In the genomic region with DNA sequence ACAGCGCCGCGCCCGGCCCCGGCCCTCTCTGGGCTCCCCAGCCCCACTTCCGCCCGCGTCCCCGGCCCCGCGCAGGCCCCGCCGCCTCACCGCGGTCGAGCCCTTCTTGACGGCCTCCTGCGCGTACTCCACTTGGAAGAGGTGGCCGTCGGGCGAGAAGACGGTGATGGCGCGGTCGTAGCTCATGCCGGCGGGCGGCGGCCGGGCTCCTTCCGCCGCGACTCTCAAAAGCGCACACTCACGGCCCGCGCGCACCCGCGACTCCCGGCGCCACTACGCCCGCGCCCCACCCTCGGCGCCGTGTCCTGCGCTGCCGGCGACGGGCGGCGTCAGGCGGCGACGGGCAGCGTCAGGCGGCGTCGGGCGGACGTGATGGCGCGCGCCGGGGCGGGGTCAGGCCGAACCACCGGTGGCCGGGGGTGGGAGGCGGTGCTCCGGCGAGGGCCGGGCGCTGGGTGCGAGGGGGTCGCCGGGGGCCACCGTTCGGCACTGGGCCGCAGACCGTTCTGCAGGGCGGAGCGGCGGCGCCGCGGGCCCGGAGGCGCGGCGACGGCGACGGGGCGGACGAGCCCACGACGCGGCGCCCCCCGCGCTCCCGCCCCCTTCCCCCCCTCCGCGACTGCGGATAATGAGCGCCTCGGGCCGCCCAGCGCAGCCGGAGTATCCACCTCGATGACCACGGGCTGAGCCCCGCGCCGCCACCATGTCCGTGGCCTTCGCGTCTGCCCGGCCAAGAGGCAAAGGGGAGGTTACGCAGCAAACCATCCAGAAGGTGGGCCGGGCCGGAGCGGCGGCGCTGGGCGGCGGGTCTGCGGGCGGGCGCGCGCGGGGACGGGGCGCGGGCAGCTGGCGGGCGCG, we compare ENCODE assay signal across 8 cellular contexts. TPM values are rescaled to one million over a fixed set of nuclear protein-coding genes. Genes with fewer than 3 reads are reported as not detected.
DNase-seq lines count a peak whose midpoint lies in the region; ATAC-seq, FAIRE-seq and TF ChIP-seq lines count a peak whose summit lies in the region.

A gene (minus strand): TSS at position 277 of the 858 bp plus-strand sequence. CDS start 91 bp downstream, at position 186.
A gene with protein sequence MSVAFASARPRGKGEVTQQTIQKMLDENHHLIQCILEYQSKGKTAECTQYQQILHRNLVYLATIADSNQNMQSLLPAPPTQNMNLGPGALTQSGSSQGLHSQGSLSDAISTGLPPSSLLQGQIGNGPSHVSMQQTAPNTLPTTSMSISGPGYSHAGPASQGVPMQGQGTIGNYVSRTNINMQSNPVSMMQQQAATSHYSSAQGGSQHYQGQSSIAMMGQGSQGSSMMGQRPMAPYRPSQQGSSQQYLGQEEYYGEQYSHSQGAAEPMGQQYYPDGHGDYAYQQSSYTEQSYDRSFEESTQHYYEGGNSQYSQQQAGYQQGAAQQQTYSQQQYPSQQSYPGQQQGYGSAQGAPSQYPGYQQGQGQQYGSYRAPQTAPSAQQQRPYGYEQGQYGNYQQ (plus strand): TSS at position 652 of the 858 bp plus-strand sequence. CDS start 52 bp downstream, at position 704.

- peak; percentile 100 for FAIRE-seq in HTR-8/SVneo (lab: Jason Lieb, UNC)

- H3K4me1 ChIP-seq in fibroblast of lung (ENCODE audit: control insufficient read depth, extremely low read depth, insufficient read depth, low read length): peaks cover 2% of the 10 kb centered on the region

- peak within 1 kb of the TSS; percentile 96 for H3K27ac Mint-ChIP-seq in activated T-cell treated with anti-CD3 and anti-CD28 coated beads, Interleukin-2, amount 50 U/mL, for 72 hours
- H3K27ac Mint-ChIP-seq in naive thymus-derived CD8-positive, alpha-beta T cell: peak within 1 kb of the TSS; percentile 85 to 97 (median 94)
- peak within 1 kb of the TSS; percentile 96 for H3K27ac Mint-ChIP-seq in stimulated activated naive B cell treated with anti-CD40 and anti-IgM and Interleukin-4, amounts not matched to agents 10 μg/mL and 1 μg/mL and 100 μg/mL, for 72 hours

- H3K9me3 ChIP-seq in fibroblast of lung (ENCODE audit: control insufficient read depth, insufficient read depth, low read depth, low read length): no peaks in the 10 kb centered on the region

- H3K4me3 Mint-ChIP-seq in activated T-cell treated with anti-CD3 and anti-CD28 coated beads, Interleukin-2, amount 50 U/mL, for 72 hours: peak within 1 kb of the TSS; percentile 92 to 96
- peak within 1 kb of the TSS; percentile 81 to 93 (median 89) for H3K4me3 Mint-ChIP-seq in naive thymus-derived CD8-positive, alpha-beta T cell
- H3K4me3 Mint-ChIP-seq in stimulated activated naive B cell treated with anti-CD40 and anti-IgM and Interleukin-4, amounts not matched to agents 10 μg/mL and 1 μg/mL and 100 μg/mL, for 72 hours: peak within 1 kb of the TSS; percentile 90

- H2AFZ ChIP-seq in fibroblast of lung (ENCODE audit: low read length): peak within 1 kb of the TSS; percentile 11

- peak within 1 kb of the TSS; percentile 92 for H3K9ac ChIP-seq in fibroblast of lung (ENCODE audit: insufficient read depth, low read length)

- peaks cover 2% of the 10 kb centered on the region for H4K20me1 ChIP-seq in fibroblast of lung (ENCODE audit: control insufficient read depth, extremely low read depth, insufficient read depth, low read length)

- peaks cover under 1 to 16% of the 10 kb centered on the region in 2 donors for H3K36me3 Mint-ChIP-seq in activated T-cell treated with anti-CD3 and anti-CD28 coated beads, Interleukin-2, amount 50 U/mL, for 72 hours (ENCODE audit: insufficient read depth in 2 of 2)
- peaks cover 0 to 26% (median 4%) of the 10 kb centered on the region in 3 donors for H3K36me3 Mint-ChIP-seq in naive thymus-derived CD8-positive, alpha-beta T cell
- peaks cover 13 to 36% of the 10 kb centered on the region in 2 donors for H3K36me3 Mint-ChIP-seq in stimulated activated naive B cell treated with anti-CD40 and anti-IgM and Interleukin-4, amounts not matched to agents 10 μg/mL and 1 μg/mL and 100 μg/mL, for 72 hours

- no peaks in the 10 kb centered on the region for H3K27me3 ChIP-seq in fibroblast of lung (ENCODE audit: control insufficient read depth, insufficient read depth, low read length)

- H3K27me3 Mint-ChIP-seq in activated T-cell treated with anti-CD3 and anti-CD28 coated beads, Interleukin-2, amount 50 U/mL, for 72 hours (ENCODE audit: low read depth): no peaks in the 10 kb centered on the region
- H3K27me3 Mint-ChIP-seq in naive thymus-derived CD8-positive, alpha-beta T cell: no peaks in the 10 kb centered on the region
- no peaks in the 10 kb centered on the region for H3K27me3 Mint-ChIP-seq in stimulated activated naive B cell treated with anti-CD40 and anti-IgM and Interleukin-4, amounts not matched to agents 10 μg/mL and 1 μg/mL and 100 μg/mL, for 72 hours

- peak within 1 kb of the TSS; percentile 98 for H3K4me2 ChIP-seq in fibroblast of lung (ENCODE audit: extremely low read depth, insufficient read depth, low read length)

- H3K27ac ChIP-seq in fibroblast of lung (ENCODE audit: insufficient read depth, low read length): peak within 1 kb of the TSS; percentile 83

- ATAC-seq in GM21360 (IDR thresholded peaks at IDR 0.05; ENCODE audit: unreplicated experiment): peak; percentile 65
- peak; percentile 88 to 90 for ATAC-seq in activated T-cell treated with anti-CD3 and anti-CD28 coated beads, Interleukin-2, amount 50 U/mL, for 72 hours (replicated peaks in 1 of 2)
- peak; percentile 82 to 84 for ATAC-seq in naive thymus-derived CD8-positive, alpha-beta T cell
- peak; percentile 90 to 93 for ATAC-seq in stimulated activated naive B cell treated with anti-CD40 and anti-IgM and Interleukin-4, amounts not matched to agents 10 μg/mL and 1 μg/mL and 100 μg/mL, for 72 hours (replicated peaks)

- DNase-seq in D341Med (ENCODE audit: low spot score) (peak; percentile 96), HTR-8/SVneo (ENCODE audit: insufficient read length, low spot score) (peak; percentile 98), fibroblast of lung (ENCODE audit: low read depth in 2 of 2) (peak; percentile 84 to 87)
- peak; percentile 87 to 91 for DNase-seq in activated T-cell treated with anti-CD3 and anti-CD28 coated beads, Interleukin-2, amount 50 U/mL, for 72 hours
- peak; percentile 73 to 90 (median 84) for DNase-seq in naive thymus-derived CD8-positive, alpha-beta T cell
- DNase-seq in stimulated activated naive B cell treated with anti-CD40 and anti-IgM and Interleukin-4, amounts not matched to agents 10 μg/mL and 1 μg/mL and 100 μg/mL, for 72 hours: peak; percentile 79

- no peak for TF ChIP-seq CTCF in fibroblast of lung (conservative IDR thresholded peaks at IDR 0.05 in 1 of 2, IDR thresholded peaks at IDR 0.05 in 1 of 2; ENCODE audit: low read depth in 1 of 2, low read length in 2 of 2)

- peaks cover 82% of the 10 kb centered on the region for H3K79me2 ChIP-seq in fibroblast of lung (ENCODE audit: control insufficient read depth, insufficient read depth, low read length)

- peaks cover 60% of the 10 kb centered on the region for H3K4me1 Mint-ChIP-seq in activated T-cell treated with anti-CD3 and anti-CD28 coated beads, Interleukin-2, amount 50 U/mL, for 72 hours (ENCODE audit: low read depth)
- H3K4me1 Mint-ChIP-seq in naive thymus-derived CD8-positive, alpha-beta T cell: peaks cover 24 to 59% (median 50%) of the 10 kb centered on the region in 4 donors
- peaks cover 31 to 49% of the 10 kb centered on the region in 2 donors for H3K4me1 Mint-ChIP-seq in stimulated activated naive B cell treated with anti-CD40 and anti-IgM and Interleukin-4, amounts not matched to agents 10 μg/mL and 1 μg/mL and 100 μg/mL, for 72 hours

- H3K9me3 Mint-ChIP-seq in activated T-cell treated with anti-CD3 and anti-CD28 coated beads, Interleukin-2, amount 50 U/mL, for 72 hours: no peaks in the 10 kb centered on the region
- H3K9me3 Mint-ChIP-seq in naive thymus-derived CD8-positive, alpha-beta T cell: no peaks in the 10 kb centered on the region
- no peaks in the 10 kb centered on the region for H3K9me3 Mint-ChIP-seq in stimulated activated naive B cell treated with anti-CD40 and anti-IgM and Interleukin-4, amounts not matched to agents 10 μg/mL and 1 μg/mL and 100 μg/mL, for 72 hours

- peaks cover 13% of the 10 kb centered on the region for H3K36me3 ChIP-seq in fibroblast of lung (ENCODE audit: control insufficient read depth, insufficient read depth, low read length)

- H3K4me3 ChIP-seq in fibroblast of lung (replicated peaks in 1 of 4; ENCODE audit: control extremely low read depth in 1 of 4, insufficient read depth in 1 of 4, low read depth in 3 of 4, low read length in 4 of 4): peak within 1 kb of the TSS; percentile 66 to 88 (median 76)

- POLR2A ChIA-PET in naive thymus-derived CD8-positive, alpha-beta T cell (lab: Charles Lee): interaction anchor here (0.7 to 5.4 kb wide), 10 partner anchors 10 to 244 kb away, joined by 3 to 58 read pairs (median 6); a partner anchor contains a TSS

TF ChIP-seq in PFSK-1, 5 proteins besides CTCF, POLR2A, EP300 and RAD21 (continues in another document):
- TF ChIP-seq SIN3A (IDR thresholded peaks at IDR 0.05; ENCODE audit: borderline replicate concordance, insufficient read depth, low read length) (peak; percentile 81; the same call in 1 of the 2 replicates), TAF1 (IDR thresholded peaks at IDR 0.05; ENCODE audit: borderline replicate concordance, insufficient read depth, low read length) (peak; percentile 51; the same call in 1 of the 2 replicates), FOXP2 (optimal IDR thresholded peaks at IDR 0.05; ENCODE audit: borderline replicate concordance, extremely low read depth, extremely low read length, insufficient read depth) (peak; percentile 94)

RNA-seq across cellular contexts. Expression of the first gene that starts in this region (rescaled TPM):
- 501 TPM for polyA plus RNA-seq in PFSK-1 (2012; ENCODE audit: insufficient read length, low read depth)
- 100 to 1,000 TPM; 220 to 234 TPM for total RNA-seq in activated T-cell treated with anti-CD3 and anti-CD28 coated beads, Interleukin-2, amount 50 U/mL, for 72 hours
- 234 and 274 TPM in 2 replicates for total RNA-seq in fibroblast of lung
- 342 and 397 TPM in 2 replicates for polyA plus RNA-seq in fibroblast of lung
- 312 and 394 TPM in 2 replicates for polyA plus RNA-seq in fibroblast of lung (2012)
- 167 and 214 TPM in 2 replicates for polyA minus RNA-seq in fibroblast of lung (ENCODE audit: low replicate concordance)
- total RNA-seq in naive thymus-derived CD8-positive, alpha-beta T cell: 100 to 1,000 TPM; 178 to 185 TPM
- 100 to 1,000 TPM; 362 to 473 (median 419) TPM for polyA plus RNA-seq in naive thymus-derived CD8-positive, alpha-beta T cell

RNA-seq across cellular contexts. Expression of the second gene that starts in this region (rescaled TPM):
- polyA plus RNA-seq in PFSK-1 (2012; ENCODE audit: insufficient read length, low read depth): 26.9 TPM
- total RNA-seq in activated T-cell treated with anti-CD3 and anti-CD28 coated beads, Interleukin-2, amount 50 U/mL, for 72 hours: 10 to 100 TPM; 16.1 to 19.8 TPM
- total RNA-seq in fibroblast of lung: 5.6 and 7.4 TPM in 2 replicates
- 3.8 and 4.7 TPM in 2 replicates for polyA plus RNA-seq in fibroblast of lung
- polyA plus RNA-seq in fibroblast of lung (2012): 4.0 TPM in 2 replicates
- 1.3 and 20.2 TPM in 2 replicates for polyA minus RNA-seq in fibroblast of lung (ENCODE audit: low replicate concordance)
- 10 to 100 TPM; 23.0 to 23.6 TPM for total RNA-seq in naive thymus-derived CD8-positive, alpha-beta T cell
- under 1 TPM; 0.39 to 0.58 (median 0.50) TPM for polyA plus RNA-seq in naive thymus-derived CD8-positive, alpha-beta T cell

Comparison
In these comparisons a context has a peak if more than half of its experiments do, and no peak if none do; other contexts are left out.
1. Peak in every context shown above with its lines: DNase-seq, ATAC-seq, H3K4me3 ChIP-seq and H3K27ac ChIP-seq.